ENCODE assay signal across 14 cellular contexts in genomic region chr3:46867550-46867898, GRCh38. TPM values are rescaled to one million over a fixed set of nuclear protein-coding genes. Genes with fewer than 3 reads are reported as not detected.
DNase-seq lines count a peak whose midpoint lies in the region; ATAC-seq, FAIRE-seq and TF ChIP-seq lines count a peak whose summit lies in the region.
"Had no signal": no experiment of that assay in that cellular context is flagged by ENCODE, and none has a peak within 500 bp of the region (broad histone marks: within the 10 kb centered on the region; RNA-seq: fewer than 3 reads in every experiment).

No MANE protein-coding gene starts in this region.

- DNase-seq in AG08396 (ENCODE audit: low spot score), result peak; percentile 66
- DNase-seq in dorsolateral prefrontal cortex, result peak in 8 of 10 donors; percentile 29 to 72 (median 48)
- DNase-seq in kidney, result peak; percentile 96
- peak; percentile 42 for DNase-seq in putamen (ENCODE audit: low spot score)
- DNase-seq in NCI-H146 (lab: John Stamatoyannopoulos, UW), result no peak
- no peak for DNase-seq in activated effector memory CD4-positive, alpha-beta T cell treated with anti-CD3 and anti-CD28 coated beads, Interleukin-2, amount 50 U/mL, for 16 hours
- no peak for DNase-seq in stimulated activated naive CD8-positive, alpha-beta T cell treated with anti-CD3 and anti-CD28 coated beads, Interleukin-15, Interleukin-2, amounts not matched to agents 100 U/mL and 50 U/mL, for 24 hours
- DNase-seq: amniotic stem cell; GDM1; NK-92 treated with Interleukin-12 subunit alpha and Interleukin-12 subunit beta, amount 100 ng/mL, for 24 hours had no signal

- no peaks in the 10 kb centered on the region for H3K36me3 ChIP-seq in kidney (ENCODE audit: control insufficient read depth in 1 of 2, insufficient read depth in 2 of 2, low read length in 2 of 2)

- H3K27ac ChIP-seq in dorsolateral prefrontal cortex (peak overlapping the region in 38 of 59 donors; percentile 6 to 80 (median 54)), kidney (ENCODE audit: low read depth in 2 of 2, low read length in 2 of 2) (peak overlapping the region; percentile 66 to 86)
- H3K27ac ChIP-seq: A549 had no signal

- H3K4me3 ChIP-seq in dorsolateral prefrontal cortex (no peak overlapping the region), kidney (ENCODE audit: low read length in 2 of 2) (no peak overlapping the region)
- H3K4me3 ChIP-seq: A549 had no signal

- ATAC-seq in stimulated activated naive CD8-positive, alpha-beta T cell treated with anti-CD3 and anti-CD28 coated beads, Interleukin-15, Interleukin-2, amounts not matched to agents 100 U/mL and 50 U/mL, for 24 hours, result no peak
- ATAC-seq in HG03439 (IDR thresholded peaks at IDR 0.05; ENCODE audit: unreplicated experiment), result no peak

- peaks cover 34 to 54% of the 10 kb centered on the region in 2 donors for H3K4me1 ChIP-seq in kidney (ENCODE audit: control insufficient read depth in 1 of 2, insufficient read depth in 1 of 2, low read depth in 1 of 2, low read length in 2 of 2)
- H3K4me1 ChIP-seq: A549 had no signal

- peaks cover 0 to 4% (median 0%) of the 10 kb centered on the region in 45 donors for H3K27me3 ChIP-seq in dorsolateral prefrontal cortex

- H3K9ac ChIP-seq in kidney (ENCODE audit: low read length in 2 of 2), result peak overlapping the region; percentile 45 to 80

- intact Hi-C loops in dorsolateral prefrontal cortex (cut with DNase I), result loop anchor here (1.0 to 10.0 kb wide), 3 partner anchors 25 to 163 kb away; partner anchors contain the start of gene TMIE (in 1 of the 2)
- intact Hi-C loops in kidney (cut with DNase I), result no loop called here

- no peak for FAIRE-seq in kidney (lab: Jason Lieb, UNC)
- FAIRE-seq: A549 had no signal

- H3K9me3 ChIP-seq in kidney (ENCODE audit: control insufficient read depth in 1 of 2, low read length in 2 of 2), result no peaks in the 10 kb centered on the region
- H3K9me3 ChIP-seq: A549 had no signal

- peak in 1 of 56 donors; percentile 27 for TF ChIP-seq CTCF in dorsolateral prefrontal cortex (IDR thresholded peaks at IDR 0.05 in 54 of 56, conservative IDR thresholded peaks at IDR 0.05 in 2 of 56; ENCODE audit: low read depth in 1 of 56, partially characterized antibody in 56 of 56)
- no peak for TF ChIP-seq CTCF in kidney (IDR thresholded peaks at IDR 0.05; ENCODE audit: borderline replicate concordance, extremely low read depth, insufficient read depth)

RNA-seq across cellular contexts. Expression of gene MYL3, which starts 4.3 kb away (rescaled TPM):
- 10 to 100 TPM in 3 of 120 experiments, 1 to 10 TPM in 117; 1.2 to 13.0 (median 4.9) TPM for total RNA-seq in dorsolateral prefrontal cortex
- 41.3 TPM for total RNA-seq in kidney
- 81.9 TPM for polyA plus RNA-seq in kidney (ENCODE audit: insufficient read depth, low read depth, low replicate concordance)
- total RNA-seq: glomerular endothelial cell; naive thymus-derived CD8-positive, alpha-beta T cell had no signal
- polyA plus RNA-seq: naive thymus-derived CD8-positive, alpha-beta T cell had no signal

RNA-seq across cellular contexts. Expression of gene PTH1R, which starts 10.0 kb away (rescaled TPM):
- total RNA-seq in dorsolateral prefrontal cortex (10 to 100 TPM in 115 of 120 experiments, 1 to 10 TPM in 5; 7.9 to 65.0 (median 17.4) TPM), kidney (286 TPM)
- 1,885 TPM for polyA plus RNA-seq in kidney (ENCODE audit: insufficient read depth, low read depth, low replicate concordance)
- total RNA-seq: glomerular endothelial cell; naive thymus-derived CD8-positive, alpha-beta T cell had no signal
- polyA plus RNA-seq: naive thymus-derived CD8-positive, alpha-beta T cell had no signal

Comparison
In these comparisons a context has a peak if more than half of its experiments do, and no peak if none do; other contexts are left out.
1. DNase-seq: peak in AG08396 (single experiment), dorsolateral prefrontal cortex (8 of 10), kidney (single experiment) and putamen (single experiment); none in NCI-H146 (single experiment), activated effector memory CD4-positive, alpha-beta T cell treated with anti-CD3 and anti-CD28 coated beads, Interleukin-2, amount 50 U/mL, for 16 hours (single experiment) and stimulated activated naive CD8-positive, alpha-beta T cell treated with anti-CD3 and anti-CD28 coated beads, Interleukin-15, Interleukin-2, amounts not matched to agents 100 U/mL and 50 U/mL, for 24 hours (single experiment).